In genomic region chr16:18805257-18805773, GRCh38 we compare ENCODE assay signal across 18 cellular contexts. TPM values are rescaled to one million over a fixed set of nuclear protein-coding genes. Genes with fewer than 3 reads are reported as not detected.
DNase-seq lines count a peak whose midpoint lies in the region; ATAC-seq and TF ChIP-seq lines count a peak whose summit lies in the region.
"Had no signal": no experiment of that assay in that cellular context is flagged by ENCODE, and none has a peak within 500 bp of the region (broad histone marks: within the 10 kb centered on the region; RNA-seq: fewer than 3 reads in every experiment).

No MANE protein-coding gene starts in this region.

- peaks cover 23% of the 10 kb centered on the region for H3K36me3 ChIP-seq in osteoblast (ENCODE audit: insufficient read depth, low read length)

- TF ChIP-seq CTCF in HFFc6 (IDR thresholded peaks at IDR 0.05) (no peak), osteoblast (IDR thresholded peaks at IDR 0.05; ENCODE audit: extremely low read depth, low read depth, low read length) (no peak)

- H3K4me3 ChIP-seq in osteoblast (ENCODE audit: insufficient read depth, low read length), result no peak overlapping the region
- H3K4me3 ChIP-seq: heart right ventricle, Peyer's patch had no signal

- peaks cover 4% of the 10 kb centered on the region for H4K20me1 ChIP-seq in osteoblast (ENCODE audit: insufficient read depth, low read length)

- peaks cover 48% of the 10 kb centered on the region for H3K36me3 Mint-ChIP-seq in T-helper 1 cell treated with Interleukin-12 subunit alpha and Interleukin-12 subunit beta and Interleukin-4 antibody, amounts not matched to agents 30 μg/mL and 1 μg/mL, for 36 hours (ENCODE audit: low read depth)
- H3K36me3 Mint-ChIP-seq in HFFc6 (ENCODE audit: low read depth), result peaks cover 45% of the 10 kb centered on the region
- H3K36me3 Mint-ChIP-seq in activated T-helper 17 cell treated with anti-CD3 and anti-CD28 coated beads, Interleukin-2, amount 50 U/mL, for 72 hours (ENCODE audit: low read depth), result peaks cover 70% of the 10 kb centered on the region
- H3K36me3 Mint-ChIP-seq: IgD-negative memory B cell had no signal

- no peaks in the 10 kb centered on the region for H3K9me3 Mint-ChIP-seq in T-helper 1 cell treated with Interleukin-12 subunit alpha and Interleukin-12 subunit beta and Interleukin-4 antibody, amounts not matched to agents 30 μg/mL and 1 μg/mL, for 36 hours
- peaks cover 8% of the 10 kb centered on the region for H3K9me3 Mint-ChIP-seq in HFFc6
- H3K9me3 Mint-ChIP-seq in activated T-helper 17 cell treated with anti-CD3 and anti-CD28 coated beads, Interleukin-2, amount 50 U/mL, for 72 hours, result no peaks in the 10 kb centered on the region
- H3K9me3 Mint-ChIP-seq: IgD-negative memory B cell had no signal

- H3K27ac ChIP-seq in osteoblast (ENCODE audit: low read depth, low read length), result peak overlapping the region; percentile 63
- H3K27ac ChIP-seq: Peyer's patch had no signal

- peaks cover 16% of the 10 kb centered on the region for H3K4me1 ChIP-seq in osteoblast (ENCODE audit: insufficient read depth, low read length)

- H3K27ac Mint-ChIP-seq in T-helper 1 cell treated with Interleukin-12 subunit alpha and Interleukin-12 subunit beta and Interleukin-4 antibody, amounts not matched to agents 30 μg/mL and 1 μg/mL, for 36 hours, result peak overlapping the region; percentile 95
- H3K27ac Mint-ChIP-seq in HFFc6, result peak overlapping the region; percentile 79; the same call in 1 of the 2 replicates
- H3K27ac Mint-ChIP-seq in activated T-helper 17 cell treated with anti-CD3 and anti-CD28 coated beads, Interleukin-2, amount 50 U/mL, for 72 hours, result peak overlapping the region; percentile 89

- ATAC-seq in activated T-helper 17 cell treated with anti-CD3 and anti-CD28 coated beads, Interleukin-2, amount 50 U/mL, for 72 hours (replicated peaks), result no peak
- ATAC-seq in HG03460 (IDR thresholded peaks at IDR 0.05; ENCODE audit: unreplicated experiment) (no peak), HG02678 (IDR thresholded peaks at IDR 0.05; ENCODE audit: unreplicated experiment) (no peak)
- ATAC-seq: esophagus mucosa, heart right ventricle had no signal

- H3K4me1 Mint-ChIP-seq in T-helper 1 cell treated with Interleukin-12 subunit alpha and Interleukin-12 subunit beta and Interleukin-4 antibody, amounts not matched to agents 30 μg/mL and 1 μg/mL, for 36 hours (ENCODE audit: low read depth), result peaks cover 39% of the 10 kb centered on the region
- peaks cover 40% of the 10 kb centered on the region for H3K4me1 Mint-ChIP-seq in HFFc6 (ENCODE audit: low read depth)
- H3K4me1 Mint-ChIP-seq in activated T-helper 17 cell treated with anti-CD3 and anti-CD28 coated beads, Interleukin-2, amount 50 U/mL, for 72 hours, result peaks cover 11% of the 10 kb centered on the region

- no peaks in the 10 kb centered on the region for H3K9me3 ChIP-seq in osteoblast (ENCODE audit: low read depth, low read length)
- H3K9me3 ChIP-seq: Caco-2, heart right ventricle, Peyer's patch had no signal

- H3K4me2 ChIP-seq in osteoblast (ENCODE audit: insufficient read depth, low read length), result no peak overlapping the region

- H2AFZ ChIP-seq in osteoblast (ENCODE audit: low read length), result no peak overlapping the region

- no peaks in the 10 kb centered on the region for H3K27me3 ChIP-seq in osteoblast (ENCODE audit: insufficient read depth, low read length)
- H3K27me3 ChIP-seq: heart right ventricle, Peyer's patch had no signal

- no peaks in the 10 kb centered on the region for H3K27me3 Mint-ChIP-seq in T-helper 1 cell treated with Interleukin-12 subunit alpha and Interleukin-12 subunit beta and Interleukin-4 antibody, amounts not matched to agents 30 μg/mL and 1 μg/mL, for 36 hours (ENCODE audit: low read depth)
- peaks cover 16% of the 10 kb centered on the region for H3K27me3 Mint-ChIP-seq in HFFc6 (ENCODE audit: insufficient read depth)
- H3K27me3 Mint-ChIP-seq in activated T-helper 17 cell treated with anti-CD3 and anti-CD28 coated beads, Interleukin-2, amount 50 U/mL, for 72 hours, result no peaks in the 10 kb centered on the region
- H3K27me3 Mint-ChIP-seq: IgD-negative memory B cell had no signal

- DNase-seq in T-helper 1 cell (no peak), HFFc6 (no peak), osteoblast (ENCODE audit: insufficient read length, low spot score, missing footprints) (no peak), 8988T (no peak)
- DNase-seq: amygdala; Caco-2; heart right ventricle; NCI-H1694 treated with DMSO at 0.1 percent for 48 hours; NCI-H510A; Peyer's patch; stimulated activated CD4-positive, alpha-beta T cell treated with anti-CD3 and anti-CD28 coated beads, Interleukin-4, amount 100 ng/mL, for 1 hour; T-helper 9 cell had no signal

- peaks cover 22% of the 10 kb centered on the region for H3K79me2 ChIP-seq in osteoblast (ENCODE audit: insufficient read depth, low read length)

- no peak overlapping the region for H3K4me3 Mint-ChIP-seq in T-helper 1 cell treated with Interleukin-12 subunit alpha and Interleukin-12 subunit beta and Interleukin-4 antibody, amounts not matched to agents 30 μg/mL and 1 μg/mL, for 36 hours
- no peak overlapping the region for H3K4me3 Mint-ChIP-seq in HFFc6
- no peak overlapping the region for H3K4me3 Mint-ChIP-seq in activated T-helper 17 cell treated with anti-CD3 and anti-CD28 coated beads, Interleukin-2, amount 50 U/mL, for 72 hours
- H3K4me3 Mint-ChIP-seq: IgD-negative memory B cell had no signal

RNA-seq across cellular contexts. Expression of gene ARL6IP1, which starts 4.0 kb away (rescaled TPM):
- total RNA-seq in HFFc6 (2021; fragmentation: NEBNext Ultra II Directional; extraction: Animal tissue kit (Norgen Biotek cat#: 25700)), result 100 to 1,000 TPM in 5 of 6 experiments, 10 to 100 TPM in 1; 92.4 to 163 (median 147) TPM
- 100 to 1,000 TPM; 120 to 133 TPM for total RNA-seq in activated T-helper 17 cell treated with anti-CD3 and anti-CD28 coated beads, Interleukin-2, amount 50 U/mL, for 72 hours
- total RNA-seq in osteoblast, result 113 and 121 TPM in 2 replicates

RNA-seq across cellular contexts. Expression of gene RPS15A, which starts 15.2 kb away (rescaled TPM):
- total RNA-seq in HFFc6 (2021; fragmentation: NEBNext Ultra II Directional; extraction: Animal tissue kit (Norgen Biotek cat#: 25700)), result 1,000 to 10,000 TPM; 1,092 to 1,264 (median 1,201) TPM
- 1,000 to 10,000 TPM; 1,983 to 2,799 TPM for total RNA-seq in activated T-helper 17 cell treated with anti-CD3 and anti-CD28 coated beads, Interleukin-2, amount 50 U/mL, for 72 hours
- 1,058 and 1,145 TPM in 2 replicates for total RNA-seq in osteoblast
